ENCODE assay signal across 26 cellular contexts in genomic region chr2:105870858-105871257, GRCh38.
DNase-seq lines count a peak whose midpoint lies in the region; ATAC-seq and TF ChIP-seq lines count a peak whose summit lies in the region.
"Had no signal": no experiment of that assay in that cellular context is flagged by ENCODE, and none has a peak within 500 bp of the region (broad histone marks: within the 10 kb centered on the region; RNA-seq: fewer than 3 reads in every experiment).

No MANE protein-coding gene starts in this region.

- intact Hi-C loops in activated T-helper 2 cell treated with anti-CD3 and anti-CD28 coated beads, Interferon-gamma antibody, Interleukin-2, Interleukin-4, amounts not matched to agents 10 μg/mL and 5 μg/mL and 100 μg/mL, durations not matched to agents 14 hours and 24 hours and 36 hours (cut with micrococcal nuclease), result loop anchor here (5.0 kb wide), 1 partner anchor 36 kb away; no protein-coding TSS in a partner anchor
- intact Hi-C loops in esophagus squamous epithelium (cut with DNase I), result no loop called here

- H3K27me3 ChIP-seq in esophagus squamous epithelium, result no peaks in the 10 kb centered on the region
- H3K27me3 ChIP-seq: neural progenitor cell, sigmoid colon, SJSA1 had no signal

- H3K27ac Mint-ChIP-seq in stimulated activated naive CD8-positive, alpha-beta T cell treated with anti-CD3 and anti-CD28 coated beads, Interleukin-15, Interleukin-2, amounts not matched to agents 100 ng/mL and 50 ng/mL, for 24 hours, result peak overlapping the region; percentile 88
- H3K27ac Mint-ChIP-seq in activated T-helper 2 cell treated with anti-CD3 and anti-CD28 coated beads, Interferon-gamma antibody, Interleukin-2, Interleukin-4, amounts not matched to agents 10 μg/mL and 5 μg/mL and 100 μg/mL, durations not matched to agents 14 hours and 24 hours and 36 hours, result peak overlapping the region; percentile 23
- H3K27ac Mint-ChIP-seq in memory B cell, result peak overlapping the region; percentile 4
- H3K27ac Mint-ChIP-seq in activated CD8-positive, alpha-beta memory T cell treated with anti-CD3 and anti-CD28 coated beads, Interleukin-2, amount 10 ng/mL, durations not matched to agents 7 days and 5 days, result no peak overlapping the region
- H3K27ac Mint-ChIP-seq: mesothelial cell of epicardium, neural progenitor cell had no signal

- H3K27me3 Mint-ChIP-seq in stimulated activated naive CD8-positive, alpha-beta T cell treated with anti-CD3 and anti-CD28 coated beads, Interleukin-15, Interleukin-2, amounts not matched to agents 100 ng/mL and 50 ng/mL, for 24 hours, result no peaks in the 10 kb centered on the region
- no peaks in the 10 kb centered on the region for H3K27me3 Mint-ChIP-seq in activated T-helper 2 cell treated with anti-CD3 and anti-CD28 coated beads, Interferon-gamma antibody, Interleukin-2, Interleukin-4, amounts not matched to agents 10 μg/mL and 5 μg/mL and 100 μg/mL, durations not matched to agents 14 hours and 24 hours and 36 hours (ENCODE audit: low read depth)
- no peaks in the 10 kb centered on the region for H3K27me3 Mint-ChIP-seq in memory B cell
- no peaks in the 10 kb centered on the region for H3K27me3 Mint-ChIP-seq in activated CD8-positive, alpha-beta memory T cell treated with anti-CD3 and anti-CD28 coated beads, Interleukin-2, amount 10 ng/mL, durations not matched to agents 7 days and 5 days

- H3K4me1 Mint-ChIP-seq in stimulated activated naive CD8-positive, alpha-beta T cell treated with anti-CD3 and anti-CD28 coated beads, Interleukin-15, Interleukin-2, amounts not matched to agents 100 ng/mL and 50 ng/mL, for 24 hours (ENCODE audit: low read depth), result peaks cover 100% of the 10 kb centered on the region
- peaks cover 71% of the 10 kb centered on the region for H3K4me1 Mint-ChIP-seq in activated T-helper 2 cell treated with anti-CD3 and anti-CD28 coated beads, Interferon-gamma antibody, Interleukin-2, Interleukin-4, amounts not matched to agents 10 μg/mL and 5 μg/mL and 100 μg/mL, durations not matched to agents 14 hours and 24 hours and 36 hours (ENCODE audit: low read depth)
- peaks cover 58% of the 10 kb centered on the region for H3K4me1 Mint-ChIP-seq in memory B cell
- peaks cover 51% of the 10 kb centered on the region for H3K4me1 Mint-ChIP-seq in activated CD8-positive, alpha-beta memory T cell treated with anti-CD3 and anti-CD28 coated beads, Interleukin-2, amount 10 ng/mL, durations not matched to agents 7 days and 5 days

- no peak for ATAC-seq in stimulated activated naive CD8-positive, alpha-beta T cell treated with anti-CD3 and anti-CD28 coated beads, Interleukin-15, Interleukin-2, amounts not matched to agents 100 U/mL and 50 U/mL, for 24 hours
- ATAC-seq in memory B cell (ENCODE audit: low read depth), result no peak
- ATAC-seq in activated CD8-positive, alpha-beta memory T cell treated with anti-CD3 and anti-CD28 coated beads, Interleukin-2, amount 10 ng/mL, durations not matched to agents 7 days and 5 days, result no peak
- ATAC-seq: HepG2 had no signal

- no peak for TF ChIP-seq POLR2A in esophagus squamous epithelium (IDR thresholded peaks at IDR 0.05)

- 84 to 88% methylated on average over 10 to 11 of the region's 11 CpGs for WGBS in esophagus squamous epithelium, 2 donors

- H3K36me3 ChIP-seq in esophagus squamous epithelium, result peaks cover 0 to 15% (median 0%) of the 10 kb centered on the region in 3 donors
- H3K36me3 ChIP-seq: neural progenitor cell, sigmoid colon, SJSA1, thoracic aorta had no signal

- no peak overlapping the region for H3K27ac ChIP-seq in esophagus squamous epithelium
- H3K27ac ChIP-seq: epithelial cell of prostate, neural progenitor cell, sigmoid colon, SJSA1, thoracic aorta had no signal

- H3K4me1 ChIP-seq in esophagus squamous epithelium, result peaks cover 0 to 53% (median 26%) of the 10 kb centered on the region in 3 donors

- no peak for TF ChIP-seq CTCF in esophagus squamous epithelium (IDR thresholded peaks at IDR 0.05)

- no peaks in the 10 kb centered on the region for H3K9me3 ChIP-seq in esophagus squamous epithelium
- H3K9me3 ChIP-seq: sigmoid colon, SJSA1, thoracic aorta had no signal

- peaks cover 51% of the 10 kb centered on the region for H3K36me3 Mint-ChIP-seq in stimulated activated naive CD8-positive, alpha-beta T cell treated with anti-CD3 and anti-CD28 coated beads, Interleukin-15, Interleukin-2, amounts not matched to agents 100 ng/mL and 50 ng/mL, for 24 hours (ENCODE audit: low read depth)
- peaks cover 57% of the 10 kb centered on the region for H3K36me3 Mint-ChIP-seq in activated T-helper 2 cell treated with anti-CD3 and anti-CD28 coated beads, Interferon-gamma antibody, Interleukin-2, Interleukin-4, amounts not matched to agents 10 μg/mL and 5 μg/mL and 100 μg/mL, durations not matched to agents 14 hours and 24 hours and 36 hours (ENCODE audit: low read depth)
- H3K36me3 Mint-ChIP-seq in memory B cell, result peaks cover 19% of the 10 kb centered on the region
- peaks cover 12% of the 10 kb centered on the region for H3K36me3 Mint-ChIP-seq in activated CD8-positive, alpha-beta memory T cell treated with anti-CD3 and anti-CD28 coated beads, Interleukin-2, amount 10 ng/mL, durations not matched to agents 7 days and 5 days

- CTCF ChIA-PET in activated CD8-positive, alpha-beta memory T cell treated with anti-CD3 and anti-CD28 coated beads, Interleukin-2, amount 10 ng/mL, durations not matched to agents 7 days and 5 days (lab: Charles Lee), result interaction anchor here (1.3 kb wide), 1 partner anchor 72 kb away, joined by 3 read pairs; no protein-coding TSS in a partner anchor

- no peak for DNase-seq in stimulated activated naive CD8-positive, alpha-beta T cell treated with anti-CD3 and anti-CD28 coated beads, Interleukin-15, Interleukin-2, amounts not matched to agents 100 U/mL and 50 U/mL, for 24 hours
- DNase-seq in activated T-helper 2 cell treated with anti-CD3 and anti-CD28 coated beads, Interferon-gamma antibody, Interleukin-2, Interleukin-4, amounts not matched to agents 10 μg/mL and 5 μg/mL and 100 μg/mL, durations not matched to agents 14 hours and 24 hours and 36 hours (ENCODE audit: low spot score), result no peak
- DNase-seq in memory B cell (ENCODE audit: low spot score in 2 of 2) (no peak), RKO (ENCODE audit: low spot score) (no peak), esophagus squamous epithelium (lab: John Stamatoyannopoulos, UW) (no peak)
- no peak for DNase-seq in stimulated activated naive CD4-positive, alpha-beta T cell treated with Interleukin-2 at 50 U/mL for 16 hours (lab: John Stamatoyannopoulos, UW)
- no peak for DNase-seq in activated CD8-positive, alpha-beta memory T cell treated with anti-CD3 and anti-CD28 coated beads, Interleukin-2, amount 10 ng/mL, durations not matched to agents 7 days and 5 days
- DNase-seq: activated CD4-positive, CD25-positive, alpha-beta regulatory T cell; activated effector memory CD4-positive, alpha-beta T cell treated with anti-CD3 and anti-CD28 coated beads, Interleukin-2, amount 50 U/mL, for 16 hours; aorta; DMS53; GDM1; NCI-H1092 treated with DMSO at 0.1 percent for 48 hours; NCI-H2081; NCI-H446 treated with DMSO at 0.1 percent for 48 hours; NK-92 treated with Interleukin-12 subunit alpha and Interleukin-12 subunit beta, amount 100 ng/mL, for 24 hours; sigmoid colon; stimulated activated CD4-positive, alpha-beta T cell treated with anti-CD3 and anti-CD28 coated beads, Interleukin-15, amount 100 ng/mL, for 24 hours had no signal

- no peak overlapping the region for H3K4me3 Mint-ChIP-seq in stimulated activated naive CD8-positive, alpha-beta T cell treated with anti-CD3 and anti-CD28 coated beads, Interleukin-15, Interleukin-2, amounts not matched to agents 100 ng/mL and 50 ng/mL, for 24 hours
- no peak overlapping the region for H3K4me3 Mint-ChIP-seq in activated T-helper 2 cell treated with anti-CD3 and anti-CD28 coated beads, Interferon-gamma antibody, Interleukin-2, Interleukin-4, amounts not matched to agents 10 μg/mL and 5 μg/mL and 100 μg/mL, durations not matched to agents 14 hours and 24 hours and 36 hours (ENCODE audit: low read depth)
- no peak overlapping the region for H3K4me3 Mint-ChIP-seq in memory B cell
- H3K4me3 Mint-ChIP-seq in activated CD8-positive, alpha-beta memory T cell treated with anti-CD3 and anti-CD28 coated beads, Interleukin-2, amount 10 ng/mL, durations not matched to agents 7 days and 5 days, result no peak overlapping the region
- H3K4me3 Mint-ChIP-seq: CD14-positive monocyte, mesothelial cell of epicardium, neural progenitor cell had no signal

- no peak overlapping the region for H3K4me3 ChIP-seq in esophagus squamous epithelium
- H3K4me3 ChIP-seq: neural progenitor cell, sigmoid colon, SJSA1, thoracic aorta had no signal

- H3K9me3 Mint-ChIP-seq in stimulated activated naive CD8-positive, alpha-beta T cell treated with anti-CD3 and anti-CD28 coated beads, Interleukin-15, Interleukin-2, amounts not matched to agents 100 ng/mL and 50 ng/mL, for 24 hours, result no peaks in the 10 kb centered on the region
- no peaks in the 10 kb centered on the region for H3K9me3 Mint-ChIP-seq in activated T-helper 2 cell treated with anti-CD3 and anti-CD28 coated beads, Interferon-gamma antibody, Interleukin-2, Interleukin-4, amounts not matched to agents 10 μg/mL and 5 μg/mL and 100 μg/mL, durations not matched to agents 14 hours and 24 hours and 36 hours
- H3K9me3 Mint-ChIP-seq in memory B cell, result no peaks in the 10 kb centered on the region
- H3K9me3 Mint-ChIP-seq in activated CD8-positive, alpha-beta memory T cell treated with anti-CD3 and anti-CD28 coated beads, Interleukin-2, amount 10 ng/mL, durations not matched to agents 7 days and 5 days (ENCODE audit: low read depth), result no peaks in the 10 kb centered on the region
- H3K9me3 Mint-ChIP-seq: CD14-positive monocyte, mesothelial cell of epicardium, neural progenitor cell had no signal
